Comparison of ENCODE assay signal across 1 cellular context in the genomic region with DNA sequence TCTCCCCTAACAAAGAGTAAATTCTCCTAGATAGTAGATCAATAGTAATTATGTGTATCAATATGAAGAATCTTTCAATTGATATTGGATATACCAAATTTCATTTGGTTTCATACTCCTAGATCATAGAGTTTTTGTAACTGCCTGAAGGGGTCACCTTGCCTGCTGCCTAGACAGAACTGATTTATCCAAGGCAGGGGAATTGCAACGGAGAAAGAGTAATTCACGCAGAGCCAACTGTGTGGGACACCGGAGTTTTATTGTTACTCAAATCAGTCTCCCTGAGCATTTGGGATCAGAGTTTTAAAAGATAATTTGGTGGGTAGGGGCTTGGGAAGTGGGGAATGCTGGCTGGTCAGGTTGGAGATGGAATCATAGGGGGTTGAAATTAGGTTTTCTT.
TF ChIP-seq lines count a peak whose summit lies in the region.

No MANE protein-coding gene starts in this region.

TF ChIP-seq in WTC11, 78 proteins besides CTCF, POLR2A, EP300 and RAD21 (continued from another document):
- TF ChIP-seq, protein P1, sequence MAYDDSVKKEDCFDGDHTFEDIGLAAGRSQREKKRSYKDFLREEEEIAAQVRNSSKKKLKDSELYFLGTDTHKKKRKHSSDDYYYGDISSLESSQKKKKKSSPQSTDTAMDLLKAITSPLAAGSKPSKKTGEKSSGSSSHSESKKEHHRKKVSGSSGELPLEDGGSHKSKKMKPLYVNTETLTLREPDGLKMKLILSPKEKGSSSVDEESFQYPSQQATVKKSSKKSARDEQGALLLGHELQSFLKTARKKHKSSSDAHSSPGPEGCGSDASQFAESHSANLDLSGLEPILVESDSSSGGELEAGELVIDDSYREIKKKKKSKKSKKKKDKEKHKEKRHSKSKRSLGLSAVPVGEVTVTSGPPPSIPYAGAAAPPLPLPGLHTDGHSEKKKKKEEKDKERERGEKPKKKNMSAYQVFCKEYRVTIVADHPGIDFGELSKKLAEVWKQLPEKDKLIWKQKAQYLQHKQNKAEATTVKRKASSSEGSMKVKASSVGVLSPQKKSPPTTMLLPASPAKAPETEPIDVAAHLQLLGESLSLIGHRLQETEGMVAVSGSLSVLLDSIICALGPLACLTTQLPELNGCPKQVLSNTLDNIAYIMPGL (CRISPR knock-in tag; IDR thresholded peaks at IDR 0.05) = no peak
- TF ChIP-seq, protein P2, sequence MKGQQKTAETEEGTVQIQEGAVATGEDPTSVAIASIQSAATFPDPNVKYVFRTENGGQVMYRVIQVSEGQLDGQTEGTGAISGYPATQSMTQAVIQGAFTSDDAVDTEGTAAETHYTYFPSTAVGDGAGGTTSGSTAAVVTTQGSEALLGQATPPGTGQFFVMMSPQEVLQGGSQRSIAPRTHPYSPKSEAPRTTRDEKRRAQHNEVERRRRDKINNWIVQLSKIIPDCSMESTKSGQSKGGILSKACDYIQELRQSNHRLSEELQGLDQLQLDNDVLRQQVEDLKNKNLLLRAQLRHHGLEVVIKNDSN (CRISPR knock-in tag; IDR thresholded peaks at IDR 0.05) = no peak
- TF ChIP-seq MYBL2 (CRISPR knock-in tag; IDR thresholded peaks at IDR 0.05) (no peak), RELA (CRISPR knock-in tag; IDR thresholded peaks at IDR 0.05; ENCODE audit: borderline replicate concordance) (no peak), FOXJ3 (CRISPR knock-in tag; IDR thresholded peaks at IDR 0.05; ENCODE audit: borderline replicate concordance) (no peak), ETV6 (CRISPR knock-in tag; IDR thresholded peaks at IDR 0.05) (no peak), SOX15 (CRISPR knock-in tag; IDR thresholded peaks at IDR 0.05) (no peak)
- TF ChIP-seq, protein P3, sequence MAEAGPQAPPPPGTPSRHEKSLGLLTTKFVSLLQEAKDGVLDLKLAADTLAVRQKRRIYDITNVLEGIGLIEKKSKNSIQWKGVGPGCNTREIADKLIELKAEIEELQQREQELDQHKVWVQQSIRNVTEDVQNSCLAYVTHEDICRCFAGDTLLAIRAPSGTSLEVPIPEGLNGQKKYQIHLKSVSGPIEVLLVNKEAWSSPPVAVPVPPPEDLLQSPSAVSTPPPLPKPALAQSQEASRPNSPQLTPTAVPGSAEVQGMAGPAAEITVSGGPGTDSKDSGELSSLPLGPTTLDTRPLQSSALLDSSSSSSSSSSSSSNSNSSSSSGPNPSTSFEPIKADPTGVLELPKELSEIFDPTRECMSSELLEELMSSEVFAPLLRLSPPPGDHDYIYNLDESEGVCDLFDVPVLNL (CRISPR knock-in tag; IDR thresholded peaks at IDR 0.05; ENCODE audit: borderline replicate concordance, low read depth) = no peak
